ENCODE assay signal across 1 cellular context in the genomic region with DNA sequence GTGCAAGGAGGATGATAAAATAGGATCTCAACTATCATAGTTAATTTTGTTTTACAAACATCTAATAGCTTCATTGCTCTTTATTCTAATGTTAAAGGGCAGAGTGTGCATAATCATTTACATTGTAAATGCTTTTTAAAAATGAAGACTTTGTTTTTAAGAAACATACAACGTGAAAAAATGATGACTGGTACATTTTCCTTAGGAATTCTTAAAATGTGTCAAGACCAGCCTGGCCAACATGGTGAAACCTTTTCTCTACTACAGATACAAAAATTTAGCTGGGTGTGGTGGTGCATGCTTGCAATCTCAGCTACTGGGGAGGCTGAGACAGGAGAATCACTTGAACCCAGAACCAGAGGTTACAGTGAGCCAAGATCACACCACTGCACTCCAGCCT.
TF ChIP-seq lines count a peak whose summit lies in the region.

No MANE protein-coding gene starts in this region.

TF ChIP-seq in HepG2, 621 proteins besides CTCF, POLR2A, EP300 and RAD21 (continued from another document):
- TF ChIP-seq, protein P1, sequence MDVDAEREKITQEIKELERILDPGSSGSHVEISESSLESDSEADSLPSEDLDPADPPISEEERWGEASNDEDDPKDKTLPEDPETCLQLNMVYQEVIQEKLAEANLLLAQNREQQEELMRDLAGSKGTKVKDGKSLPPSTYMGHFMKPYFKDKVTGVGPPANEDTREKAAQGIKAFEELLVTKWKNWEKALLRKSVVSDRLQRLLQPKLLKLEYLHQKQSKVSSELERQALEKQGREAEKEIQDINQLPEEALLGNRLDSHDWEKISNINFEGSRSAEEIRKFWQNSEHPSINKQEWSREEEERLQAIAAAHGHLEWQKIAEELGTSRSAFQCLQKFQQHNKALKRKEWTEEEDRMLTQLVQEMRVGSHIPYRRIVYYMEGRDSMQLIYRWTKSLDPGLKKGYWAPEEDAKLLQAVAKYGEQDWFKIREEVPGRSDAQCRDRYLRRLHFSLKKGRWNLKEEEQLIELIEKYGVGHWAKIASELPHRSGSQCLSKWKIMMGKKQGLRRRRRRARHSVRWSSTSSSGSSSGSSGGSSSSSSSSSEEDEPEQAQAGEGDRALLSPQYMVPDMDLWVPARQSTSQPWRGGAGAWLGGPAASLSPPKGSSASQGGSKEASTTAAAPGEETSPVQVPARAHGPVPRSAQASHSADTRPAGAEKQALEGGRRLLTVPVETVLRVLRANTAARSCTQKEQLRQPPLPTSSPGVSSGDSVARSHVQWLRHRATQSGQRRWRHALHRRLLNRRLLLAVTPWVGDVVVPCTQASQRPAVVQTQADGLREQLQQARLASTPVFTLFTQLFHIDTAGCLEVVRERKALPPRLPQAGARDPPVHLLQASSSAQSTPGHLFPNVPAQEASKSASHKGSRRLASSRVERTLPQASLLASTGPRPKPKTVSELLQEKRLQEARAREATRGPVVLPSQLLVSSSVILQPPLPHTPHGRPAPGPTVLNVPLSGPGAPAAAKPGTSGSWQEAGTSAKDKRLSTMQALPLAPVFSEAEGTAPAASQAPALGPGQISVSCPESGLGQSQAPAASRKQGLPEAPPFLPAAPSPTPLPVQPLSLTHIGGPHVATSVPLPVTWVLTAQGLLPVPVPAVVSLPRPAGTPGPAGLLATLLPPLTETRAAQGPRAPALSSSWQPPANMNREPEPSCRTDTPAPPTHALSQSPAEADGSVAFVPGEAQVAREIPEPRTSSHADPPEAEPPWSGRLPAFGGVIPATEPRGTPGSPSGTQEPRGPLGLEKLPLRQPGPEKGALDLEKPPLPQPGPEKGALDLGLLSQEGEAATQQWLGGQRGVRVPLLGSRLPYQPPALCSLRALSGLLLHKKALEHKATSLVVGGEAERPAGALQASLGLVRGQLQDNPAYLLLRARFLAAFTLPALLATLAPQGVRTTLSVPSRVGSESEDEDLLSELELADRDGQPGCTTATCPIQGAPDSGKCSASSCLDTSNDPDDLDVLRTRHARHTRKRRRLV (CRISPR knock-in tag; IDR thresholded peaks at IDR 0.05) = no peak
- TF ChIP-seq ZNF235 (CRISPR knock-in tag; IDR thresholded peaks at IDR 0.05; ENCODE audit: borderline replicate concordance) (no peak), ZFP90 (CRISPR knock-in tag; IDR thresholded peaks at IDR 0.05; ENCODE audit: borderline replicate concordance) (no peak), SAFB2 (CRISPR knock-in tag; IDR thresholded peaks at IDR 0.05; ENCODE audit: borderline replicate concordance, low read depth) (no peak), RAD51 (IDR thresholded peaks at IDR 0.05; ENCODE audit: borderline replicate concordance) (no peak), DZIP1 (CRISPR knock-in tag; IDR thresholded peaks at IDR 0.05) (no peak), ZNF839 (CRISPR knock-in tag; IDR thresholded peaks at IDR 0.05; ENCODE audit: borderline replicate concordance) (no peak), MAFK (conservative IDR thresholded peaks at IDR 0.05 in 1 of 2, IDR thresholded peaks at IDR 0.05 in 1 of 2; ENCODE audit: low read length in 2 of 2) (peak; percentile 83 to 88), ARNTL (CRISPR knock-in tag; IDR thresholded peaks at IDR 0.05) (no peak), ZNF841 (CRISPR knock-in tag; IDR thresholded peaks at IDR 0.05; ENCODE audit: borderline replicate concordance) (no peak), TOE1 (CRISPR knock-in tag; IDR thresholded peaks at IDR 0.05) (no peak), ZNF891 (CRISPR knock-in tag; IDR thresholded peaks at IDR 0.05) (no peak), MAFF (IDR thresholded peaks at IDR 0.05; ENCODE audit: low read depth, low read length) (peak; percentile 79), ZNF264 (CRISPR knock-in tag; IDR thresholded peaks at IDR 0.05) (no peak)
- TF ChIP-seq, protein P2, sequence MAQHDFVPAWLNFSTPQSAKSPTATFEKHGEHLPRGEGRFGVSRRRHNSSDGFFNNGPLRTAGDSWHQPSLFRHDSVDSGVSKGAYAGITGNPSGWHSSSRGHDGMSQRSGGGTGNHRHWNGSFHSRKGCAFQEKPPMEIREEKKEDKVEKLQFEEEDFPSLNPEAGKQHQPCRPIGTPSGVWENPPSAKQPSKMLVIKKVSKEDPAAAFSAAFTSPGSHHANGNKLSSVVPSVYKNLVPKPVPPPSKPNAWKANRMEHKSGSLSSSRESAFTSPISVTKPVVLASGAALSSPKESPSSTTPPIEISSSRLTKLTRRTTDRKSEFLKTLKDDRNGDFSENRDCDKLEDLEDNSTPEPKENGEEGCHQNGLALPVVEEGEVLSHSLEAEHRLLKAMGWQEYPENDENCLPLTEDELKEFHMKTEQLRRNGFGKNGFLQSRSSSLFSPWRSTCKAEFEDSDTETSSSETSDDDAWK (CRISPR knock-in tag; IDR thresholded peaks at IDR 0.05) = no peak
